18 cellular contexts compared by ENCODE assay signal in genomic region chr4:180152831-180153230, GRCh38.
DNase-seq lines count a peak whose midpoint lies in the region; ATAC-seq, FAIRE-seq and TF ChIP-seq lines count a peak whose summit lies in the region.
"Had no signal": no experiment of that assay in that cellular context is flagged by ENCODE, and none has a peak within 500 bp of the region (broad histone marks: within the 10 kb centered on the region; RNA-seq: fewer than 3 reads in every experiment).

No MANE protein-coding gene starts in this region.

- no peaks in the 10 kb centered on the region for H3K36me3 ChIP-seq in GM12878 (ENCODE audit: control insufficient read depth in 2 of 2, insufficient read depth in 2 of 2, low read length in 1 of 2)
- H3K36me3 ChIP-seq: BE2C had no signal

- no peak for TF ChIP-seq CTCF in GM12878 (IDR thresholded peaks at IDR 0.05 in 2 of 3, conservative IDR thresholded peaks at IDR 0.05 in 1 of 3; ENCODE audit: control insufficient read depth in 2 of 3, extremely low read depth in 1 of 3, insufficient read depth in 1 of 3, low read depth in 3 of 3, low read length in 3 of 3)

- no peaks in the 10 kb centered on the region; the same call in 1 of the 3 replicates for H3K9me3 ChIP-seq in GM12878 (replicated peaks; ENCODE audit: control insufficient read depth, insufficient read depth, low read length)
- H3K9me3 ChIP-seq: BE2C, Caco-2 had no signal

- H3K27ac ChIP-seq in GM12878 (ENCODE audit: control insufficient read depth, insufficient read depth) = no peak overlapping the region

- RAD21 ChIA-PET in GM12878 (lab: Charles Lee; ENCODE audit: unreplicated experiment) = no interaction called here

- TF ChIP-seq POLR2A in GM12891 (IDR thresholded peaks at IDR 0.05; ENCODE audit: low read depth, low read length) (no peak), GM12878 (IDR thresholded peaks at IDR 0.05; ENCODE audit: low read depth, low read length) (no peak)

- FAIRE-seq in GM12891 (lab: Jason Lieb, UNC) (peak; percentile 26), GM12878 (lab: Jason Lieb, UNC) (peak; percentile 27)
- FAIRE-seq: K562 had no signal

- H4K20me1 ChIP-seq in GM12878 (ENCODE audit: control insufficient read depth, insufficient read depth) = no peaks in the 10 kb centered on the region

- no peaks in the 10 kb centered on the region for H3K4me1 ChIP-seq in GM12878 (ENCODE audit: control insufficient read depth, insufficient read depth, low read length)
- H3K4me1 ChIP-seq: Caco-2 had no signal

- DNase-seq in GM12891 (ENCODE audit: insufficient read length, low spot score) (no peak), GM12878 (ENCODE audit: low read depth, low spot score) (no peak), NCI-H1930 (lab: John Stamatoyannopoulos, UW) (no peak), HCEC 1CT (no peak)
- no peak for DNase-seq in activated T-cell treated with anti-CD3 and anti-CD28 coated beads, Interleukin-2, amount 50 U/mL, for 1 hour
- DNase-seq: BE2C; Caco-2; CD4-positive, alpha-beta T cell; DMS153; H7; NCI-H1105 treated with DMSO at 0.1 percent for 48 hours; NCI-H1694 treated with DMSO at 0.1 percent for 48 hours; NCI-H2107; NCI-H2227 treated with DMSO at 0.1 percent for 48 hours; NCI-H524 had no signal

- H3K79me2 ChIP-seq in GM12878 (ENCODE audit: control insufficient read depth, insufficient read depth, low read length) = no peaks in the 10 kb centered on the region

- intact Hi-C loops in GM12878 (cut with micrococcal nuclease; ENCODE audit: unreplicated experiment) = no loop called here

- ATAC-seq in GM18909 (IDR thresholded peaks at IDR 0.05; ENCODE audit: poor library complexity, unreplicated experiment) (peak; percentile 50), HG02981 (IDR thresholded peaks at IDR 0.05; ENCODE audit: unreplicated experiment) (peak; percentile 37), GM12878 (peak; percentile 23; the same call in 2 of the 3 replicates)
- ATAC-seq: K562 had no signal

- no peak overlapping the region for H3K4me3 ChIP-seq in GM12878
- H3K4me3 ChIP-seq: K562 had no signal

- SMC1A ChIA-PET in GM12878 (lab: Charles Lee; ENCODE audit: uncharacterized antibody, unreplicated experiment) = no interaction called here

- H3K27me3 ChIP-seq in GM12878 (replicated peaks in 1 of 2; ENCODE audit: control insufficient read depth in 2 of 2, insufficient read depth in 2 of 2, low read length in 1 of 2) = no peaks in the 10 kb centered on the region
- H3K27me3 ChIP-seq: BE2C had no signal

- POLR2A ChIA-PET in GM12878 (lab: Charles Lee) = no interaction called here

- WGBS in GM12878 (ENCODE audit: insufficient coverage, insufficient replicate concordance, low lambda C conversion rate, missing lambda C conversion rate) = 0% methylated on average over 3 of the region's 3 CpGs

- no peak for TF ChIP-seq EP300 in GM12878 (IDR thresholded peaks at IDR 0.05; ENCODE audit: borderline replicate concordance in 1 of 2, control insufficient read depth in 1 of 2, low read depth in 2 of 2, low read length in 2 of 2)

- H3K9ac ChIP-seq in GM12878 (ENCODE audit: control insufficient read depth, insufficient read depth, low read length) = no peak overlapping the region

- BruUV-seq in GM12878 (replicated peaks; lab: Mats Ljungman, UMichigan) = no TSS peak

- TF ChIP-seq RAD21 in GM12878 (IDR thresholded peaks at IDR 0.05; ENCODE audit: insufficient read depth, low read depth, low read length) = no peak

- H3K4me2 ChIP-seq in GM12878 (ENCODE audit: control insufficient read depth, insufficient read depth) = no peak overlapping the region

- CTCF ChIA-PET in GM12878 (lab: Yijun Ruan, JAX) = no interaction called here

- in situ Hi-C loops in GM12878 (cut with MboI) = no loop called here

- H2AFZ ChIP-seq in GM12878 (ENCODE audit: control insufficient read depth, low read depth, low read length) = no peak overlapping the region

TF ChIP-seq in GM12891, 5 proteins besides CTCF, POLR2A, EP300 and RAD21:
- TF ChIP-seq SPI1 (IDR thresholded peaks at IDR 0.05; ENCODE audit: low read depth, low read length) (0 out of 2 replicates have a peak, but pooled peaks have one; percentile 2), POLR2AphosphoS5 (IDR thresholded peaks at IDR 0.05; ENCODE audit: low read depth, low read length) (no peak)

TF ChIP-seq in GM12878, 131 proteins besides CTCF, POLR2A, EP300 and RAD21:
- TF ChIP-seq PBX3 (IDR thresholded peaks at IDR 0.05; ENCODE audit: insufficient replicate concordance, low read depth, low read length) (peak; percentile 31), ZNF274 (IDR thresholded peaks at IDR 0.05; ENCODE audit: insufficient read depth, insufficient read length) (no peak), STAT3 (IDR thresholded peaks at IDR 0.05; ENCODE audit: low read depth, low read length) (no peak), CEBPB (IDR thresholded peaks at IDR 0.05; ENCODE audit: borderline replicate concordance in 1 of 2, low read depth in 2 of 2, low read length in 2 of 2) (no peak), MAX (IDR thresholded peaks at IDR 0.05; ENCODE audit: low read depth, low read length) (no peak), PKNOX1 (IDR thresholded peaks at IDR 0.05) (peak; percentile 88), CREM (IDR thresholded peaks at IDR 0.05; ENCODE audit: low read depth) (no peak)
